In genomic region chr7:95863-96260, GRCh38 we compare ENCODE assay signal across 17 cellular contexts.
DNase-seq lines count a peak whose midpoint lies in the region; ATAC-seq, FAIRE-seq and TF ChIP-seq lines count a peak whose summit lies in the region.
"Had no signal": no experiment of that assay in that cellular context is flagged by ENCODE, and none has a peak within 500 bp of the region (broad histone marks: within the 10 kb centered on the region; RNA-seq: fewer than 3 reads in every experiment).

No MANE protein-coding gene starts in this region.

- no peak overlapping the region; the same call in 1 of the 2 replicates for H2AK5ac ChIP-seq in H1 (ENCODE audit: low read depth, low read length)

- H3K27me3 ChIP-seq in GM23248 (replicated peaks; ENCODE audit: insufficient read depth) (no peaks in the 10 kb centered on the region), HUES64 (ENCODE audit: insufficient read depth, low read length) (no peaks in the 10 kb centered on the region), H1 (replicated peaks in 1 of 4; ENCODE audit: control insufficient read depth in 3 of 4, extremely low read depth in 1 of 4, insufficient read depth in 3 of 4, low read length in 3 of 4) (no peaks in the 10 kb centered on the region; a peak in 1 of 7 replicates), osteoblast (ENCODE audit: insufficient read depth, low read length) (no peaks in the 10 kb centered on the region)

- H3K79me2 ChIP-seq in GM23248 (ENCODE audit: insufficient read depth), result no peaks in the 10 kb centered on the region
- H3K79me2 ChIP-seq in H1 (ENCODE audit: control insufficient read depth in 1 of 2, insufficient read depth in 2 of 2, low read length in 2 of 2), result peaks cover 3 to 16% of the 10 kb centered on the region in 2 experiments
- H3K79me2 ChIP-seq in osteoblast (ENCODE audit: insufficient read depth, low read length), result no peaks in the 10 kb centered on the region

- peak overlapping the region; percentile 95 for H2BK120ac ChIP-seq in H1 (replicated peaks; ENCODE audit: low read depth, low read length)

- FAIRE-seq in H1 (lab: Jason Lieb, UNC), result no peak

- H3K4me3 ChIP-seq in GM23248, result no peak overlapping the region
- H3K4me3 ChIP-seq in HUES64 (ENCODE audit: low read length), result no peak overlapping the region
- H3K4me3 ChIP-seq in H1 (ENCODE audit: extremely low read depth in 1 of 4, insufficient read depth in 2 of 4, low read depth in 3 of 4, low read length in 4 of 4), result peak overlapping the region; percentile 3 to 49 (median 28); a peak in 6 of 8 replicates
- H3K4me3 ChIP-seq in osteoblast (ENCODE audit: insufficient read depth, low read length), result no peak overlapping the region
- H3K4me3 ChIP-seq: SK-N-MC had no signal

- peak overlapping the region; percentile 90 for H2BK5ac ChIP-seq in H1 (ENCODE audit: low read depth, low read length)

- no peaks in the 10 kb centered on the region for H4K20me1 ChIP-seq in GM23248 (ENCODE audit: insufficient read depth)
- H4K20me1 ChIP-seq in H1 (replicated peaks in 1 of 2; ENCODE audit: control insufficient read depth in 1 of 2, insufficient read depth in 2 of 2, low read length in 2 of 2), result peaks cover 0 to 3% of the 10 kb centered on the region in 2 experiments
- no peaks in the 10 kb centered on the region for H4K20me1 ChIP-seq in osteoblast (ENCODE audit: insufficient read depth, low read length)

- H3K9ac ChIP-seq in GM23248 (no peak overlapping the region), HUES64 (ENCODE audit: low read depth, low read length) (peak overlapping the region; percentile 28; the same call in 1 of the 2 replicates), H1 (replicated peaks in 1 of 4; ENCODE audit: extremely low read depth in 1 of 4, low read depth in 3 of 4, low read length in 3 of 4) (peak overlapping the region in 1 of 4 experiments; percentile 46; a peak in 3 of 7 replicates)

- H3K4me1 ChIP-seq in GM23248 (ENCODE audit: insufficient read depth), result peaks cover 27% of the 10 kb centered on the region
- peaks cover 68% of the 10 kb centered on the region for H3K4me1 ChIP-seq in HUES64 (ENCODE audit: insufficient read depth, low read length)
- H3K4me1 ChIP-seq in H1 (replicated peaks in 1 of 4; ENCODE audit: control insufficient read depth in 3 of 4, insufficient read depth in 4 of 4, low read length in 3 of 4), result peaks cover 18 to 31% (median 26%) of the 10 kb centered on the region in 4 experiments
- peaks cover 30% of the 10 kb centered on the region for H3K4me1 ChIP-seq in osteoblast (ENCODE audit: insufficient read depth, low read length)
- H3K4me1 ChIP-seq: Caco-2 had no signal

- H2BK20ac ChIP-seq in H1 (ENCODE audit: low read length), result peak overlapping the region; percentile 94

- H3K27ac ChIP-seq in GM23248 (no peak overlapping the region), HUES64 (ENCODE audit: low read depth, low read length) (peak overlapping the region; percentile 57), H1 (ENCODE audit: low read depth, low read length) (peak overlapping the region; percentile 62; the same call in 1 of the 2 replicates), osteoblast (ENCODE audit: low read depth, low read length) (peak overlapping the region; percentile 32)
- H3K27ac ChIP-seq: SK-N-MC had no signal

- no peak overlapping the region for H2BK15ac ChIP-seq in H1 (ENCODE audit: low read length)

- H2AFZ ChIP-seq in GM23248, result no peak overlapping the region
- 0 out of 2 replicates have a peak overlapping the region, but pooled peaks have one; percentile 16 for H2AFZ ChIP-seq in H1 (ENCODE audit: low read length)
- no peak overlapping the region for H2AFZ ChIP-seq in osteoblast (ENCODE audit: low read length)

- ATAC-seq in HG02852 (IDR thresholded peaks at IDR 0.05; ENCODE audit: unreplicated experiment) (no peak), GM21576 (IDR thresholded peaks at IDR 0.05; ENCODE audit: unreplicated experiment) (no peak)
- ATAC-seq: Panc1, Right ventricle myocardium inferior had no signal

- 81 to 83% methylated on average over 8 of the region's 8 CpGs for WGBS in GM23248 (ENCODE audit: low coverage in 1 of 2, low lambda C conversion rate in 2 of 2, missing lambda C conversion rate in 2 of 2), 2 experiments
- WGBS in HUES64, result 66% methylated on average over 8 of the region's 8 CpGs
- WGBS in H1 (ENCODE audit: extremely low coverage in 1 of 2, insufficient coverage in 1 of 2, insufficient read length in 1 of 2, insufficient replicate concordance in 2 of 2, low coverage in 1 of 2, low lambda C conversion rate in 2 of 2, missing lambda C conversion rate in 1 of 2), 2 experiments, result 35% methylated on average over 8 of the region's 8 CpGs; no CpG with 5 or more reads in 1 of the 2 experiments

- H3K79me1 ChIP-seq in H1 (ENCODE audit: low read depth, low read length), result peaks cover 6% of the 10 kb centered on the region; the same call in 1 of the 2 replicates

- H3K9me3 ChIP-seq in GM23248 (ENCODE audit: low read depth), result no peaks in the 10 kb centered on the region
- H3K9me3 ChIP-seq in HUES64 (ENCODE audit: insufficient read depth, low read depth, low read length), result peaks cover 11% of the 10 kb centered on the region; the same call in 1 of the 2 replicates
- H3K9me3 ChIP-seq in H1 (ENCODE audit: insufficient read depth in 2 of 2, low read depth in 1 of 2, low read length in 1 of 2), result peaks cover 0 to 3% of the 10 kb centered on the region in 2 experiments; a peak in 1 of 4 replicates
- H3K9me3 ChIP-seq in osteoblast (ENCODE audit: low read depth, low read length), result no peaks in the 10 kb centered on the region
- H3K9me3 ChIP-seq: Caco-2 had no signal

- CTCF ChIA-PET in H1 (lab: Charles Lee; ENCODE audit: partially characterized antibody), result interaction anchor here (1.2 to 1.4 kb wide), 2 partner anchors 13 to 14 kb away, joined by 4 read pairs; no protein-coding TSS in a partner anchor

- TF ChIP-seq POLR2A in H1 (IDR thresholded peaks at IDR 0.05; ENCODE audit: control extremely low read depth in 1 of 2, low read depth in 2 of 2, low read length in 2 of 2), result no peak

- no peak overlapping the region for H3K23ac ChIP-seq in H1 (ENCODE audit: insufficient read length)

- no peak for TF ChIP-seq EP300 in H1 (IDR thresholded peaks at IDR 0.05; ENCODE audit: borderline replicate concordance in 1 of 2, low read depth in 2 of 2, low read length in 2 of 2)

- H3K4ac ChIP-seq in H1 (replicated peaks; ENCODE audit: insufficient read length, low read depth, low read length), result peak overlapping the region; percentile 76

- TF ChIP-seq RAD21 in H1 (IDR thresholded peaks at IDR 0.05 in 1 of 2, conservative IDR thresholded peaks at IDR 0.05 in 1 of 2; ENCODE audit: low read depth in 2 of 2, low read length in 2 of 2), result no peak

- H3K14ac ChIP-seq in H1 (ENCODE audit: insufficient read length), result no peak overlapping the region

- no peak overlapping the region for H4K8ac ChIP-seq in H1 (ENCODE audit: extremely low read depth, insufficient read depth, low read length)

- H3F3A ChIP-seq in GM23248 (ENCODE audit: insufficient read depth), result peaks cover 23% of the 10 kb centered on the region

- peak overlapping the region; percentile 8 for H4K5ac ChIP-seq in H1 (ENCODE audit: insufficient read length, low read depth, low read length)

- H3K4me2 ChIP-seq in GM23248 (ENCODE audit: unreplicated experiment) (peak overlapping the region; percentile 29), H1 (ENCODE audit: insufficient read depth in 1 of 2, low read depth in 2 of 2, low read length in 2 of 2) (peak overlapping the region; percentile 30 to 64), osteoblast (ENCODE audit: insufficient read depth, low read length) (peak overlapping the region; percentile 42)

- POLR2A ChIA-PET in H1 (lab: Charles Lee; ENCODE audit: partially characterized antibody), result interaction anchor here (1.3 to 2.5 kb wide), 4 partner anchors 8 to 38 kb away, joined by 5 to 16 read pairs (median 8); no protein-coding TSS in a partner anchor

- peak overlapping the region; percentile 9 for H3K56ac ChIP-seq in H1 (replicated peaks; ENCODE audit: insufficient read length, low read depth, low read length)

- H4K91ac ChIP-seq in H1 (replicated peaks; ENCODE audit: insufficient read length, low read length), result peak overlapping the region; percentile 67

- TF ChIP-seq CTCF in H1 (IDR thresholded peaks at IDR 0.05; ENCODE audit: control extremely low read depth in 1 of 3, insufficient read depth in 1 of 3, low read depth in 1 of 3, low read length in 3 of 3), result no peak
- TF ChIP-seq CTCF in osteoblast (IDR thresholded peaks at IDR 0.05; ENCODE audit: extremely low read depth, low read depth, low read length), result no peak

- no peaks in the 10 kb centered on the region for H3K36me3 ChIP-seq in GM23248 (ENCODE audit: low read depth)
- H3K36me3 ChIP-seq in HUES64 (ENCODE audit: insufficient read depth, low read length), result no peaks in the 10 kb centered on the region
- peaks cover 0 to under 1% (median 0%) of the 10 kb centered on the region in 4 experiments; a peak in 2 of 8 replicates for H3K36me3 ChIP-seq in H1 (ENCODE audit: control insufficient read depth in 2 of 4, insufficient read depth in 4 of 4, low read length in 3 of 4)
- no peaks in the 10 kb centered on the region for H3K36me3 ChIP-seq in osteoblast (ENCODE audit: insufficient read depth, low read length)

- peak overlapping the region; percentile 29; the same call in 1 of the 2 replicates for H2BK12ac ChIP-seq in H1 (ENCODE audit: low read depth, low read length)

- H3K23me2 ChIP-seq in H1 (ENCODE audit: low read depth, low read length), result 0 out of 2 replicates have a peak, but pooled peaks cover 3% of the 10 kb centered on the region

- no peaks in the 10 kb centered on the region for H3K9me2 ChIP-seq in GM23248 (ENCODE audit: insufficient read depth)

- DNase-seq in GM23248, result no peak
- no peak for DNase-seq in H1 (ENCODE audit: low read depth in 1 of 2, low spot score in 2 of 2)
- no peak for DNase-seq in osteoblast (ENCODE audit: insufficient read length, low spot score, missing footprints)
- no peak for DNase-seq in DMS79 (lab: John Stamatoyannopoulos, UW)
- DNase-seq: Caco-2, Karpas-422, MM.1S, NCI-H1092 treated with DMSO at 0.1 percent for 48 hours, NCI-H2081 treated with DMSO at 0.1 percent for 48 hours, NCI-H510A treated with DMSO at 0.1 percent for 48 hours, NCI-H82 had no signal

- in situ Hi-C loops in GM23248 (cut with MboI), result no loop called here

- H3K18ac ChIP-seq in H1 (ENCODE audit: extremely low read depth, low read length), result peak overlapping the region; percentile 79

TF ChIP-seq in H1, 55 proteins besides CTCF, POLR2A, EP300 and RAD21:
- TF ChIP-seq MAFK (IDR thresholded peaks at IDR 0.05; ENCODE audit: low read depth, low read length) (no peak), POLR2AphosphoS5 (IDR thresholded peaks at IDR 0.05; ENCODE audit: low read depth, low read length) (no peak)

Comparison
In these comparisons a context has a peak if more than half of its experiments do, and no peak if none do; other contexts are left out.
1. H3K4me3 ChIP-seq: peak in H1 (4 of 4); none in GM23248 (single experiment), HUES64 (single experiment) and osteoblast (single experiment).
2. Peak in every context shown above with its lines, with median percentiles within 50 percentile points of each other: H3K4me2 ChIP-seq.